In the genomic region with DNA sequence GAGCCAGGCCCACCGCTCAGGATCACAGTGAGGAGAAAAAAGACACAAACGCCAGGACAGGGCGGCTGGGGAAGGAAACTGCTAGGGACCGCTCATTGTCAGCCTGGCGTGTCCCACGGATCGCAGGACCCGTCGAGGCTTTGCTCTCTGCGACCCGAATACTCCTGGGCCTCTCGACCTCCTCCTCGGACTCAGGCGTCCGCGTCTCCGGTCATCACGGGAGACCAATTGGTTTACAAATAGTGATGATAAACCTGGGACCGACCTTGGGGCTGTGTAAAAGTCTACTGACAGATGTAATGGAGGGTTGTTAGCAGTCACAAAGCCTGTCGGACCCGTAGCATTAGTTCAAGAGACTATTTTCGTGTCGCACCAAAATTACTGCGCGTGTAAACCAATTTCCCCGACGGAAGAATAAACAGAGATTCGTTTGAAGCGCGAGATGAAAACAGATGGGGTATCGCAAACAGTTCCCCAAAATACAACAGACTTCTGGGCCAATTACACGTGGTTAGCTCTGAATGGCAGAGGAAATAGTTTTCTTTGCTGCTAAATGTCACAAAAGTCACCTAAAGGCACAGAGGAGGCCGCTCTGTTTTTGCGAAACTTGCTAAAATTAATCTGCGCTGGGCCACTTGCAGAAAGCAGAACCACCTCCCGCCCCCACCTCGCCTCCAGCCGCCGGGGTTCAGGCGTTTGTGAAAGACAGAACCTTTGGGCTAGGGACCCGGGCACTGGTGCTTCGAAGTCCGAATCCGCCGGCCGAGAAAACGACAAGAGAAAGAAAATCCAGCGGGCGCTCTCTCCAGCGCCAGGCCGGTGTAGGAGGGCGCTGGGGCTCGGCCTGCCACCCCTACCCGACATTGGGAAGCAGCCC, we compare ENCODE assay signal across 11 cellular contexts.
DNase-seq lines count a peak whose midpoint lies in the region; ATAC-seq and TF ChIP-seq lines count a peak whose summit lies in the region.
"Had no signal": no experiment of that assay in that cellular context is flagged by ENCODE, and none has a peak within 500 bp of the region (broad histone marks: within the 10 kb centered on the region; RNA-seq: fewer than 3 reads in every experiment).

No MANE protein-coding gene starts in this region.

- peaks cover 5% of the 10 kb centered on the region for H3K4me1 Mint-ChIP-seq in T-helper 2 cell treated with Interferon-gamma antibody and Interleukin-4, amounts not matched to agents 5 μg/mL and 100 μg/mL, for 36 hours (ENCODE audit: low read depth)
- H3K4me1 Mint-ChIP-seq in T-helper 17 cell: peaks cover 16% of the 10 kb centered on the region
- peaks cover 25% of the 10 kb centered on the region for H3K4me1 Mint-ChIP-seq in glutamatergic neuron (ENCODE audit: low read depth, unreplicated experiment)
- peaks cover 14% of the 10 kb centered on the region for H3K4me1 Mint-ChIP-seq in stimulated activated effector memory CD8-positive, alpha-beta T cell treated with anti-CD3 and anti-CD28 coated beads, Interleukin-12 subunit alpha, Interleukin-12 subunit beta, amount 100 ng/mL, for 72 hours

- TF ChIP-seq CTCF in glutamatergic neuron (IDR thresholded peaks at IDR 0.05; ENCODE audit: partially characterized antibody, unreplicated experiment): no peak

- no peaks in the 10 kb centered on the region for H3K9me3 ChIP-seq in T-helper 17 cell (ENCODE audit: control insufficient read depth, low read length, poor library complexity, severe bottlenecking)

- no peak overlapping the region for H3K27ac Mint-ChIP-seq in T-helper 2 cell treated with Interferon-gamma antibody and Interleukin-4, amounts not matched to agents 5 μg/mL and 100 μg/mL, for 36 hours
- H3K27ac Mint-ChIP-seq in T-helper 17 cell (peak overlapping the region; percentile 46), glutamatergic neuron (ENCODE audit: unreplicated experiment) (peak overlapping the region; percentile 11)
- H3K27ac Mint-ChIP-seq in stimulated activated effector memory CD8-positive, alpha-beta T cell treated with anti-CD3 and anti-CD28 coated beads, Interleukin-12 subunit alpha, Interleukin-12 subunit beta, amount 100 ng/mL, for 72 hours: no peak overlapping the region

- ATAC-seq in T-helper 17 cell: no peak
- no peak for ATAC-seq in stimulated activated effector memory CD8-positive, alpha-beta T cell treated with anti-CD3 and anti-CD28 coated beads, Interleukin-12 subunit alpha, Interleukin-12 subunit beta, amount 100 ng/mL, for 72 hours
- ATAC-seq: A549 had no signal

- peaks cover 27% of the 10 kb centered on the region for H3K9me3 Mint-ChIP-seq in T-helper 2 cell treated with Interferon-gamma antibody and Interleukin-4, amounts not matched to agents 5 μg/mL and 100 μg/mL, for 36 hours
- peaks cover 12% of the 10 kb centered on the region for H3K9me3 Mint-ChIP-seq in glutamatergic neuron (ENCODE audit: unreplicated experiment)
- peaks cover 14% of the 10 kb centered on the region for H3K9me3 Mint-ChIP-seq in stimulated activated effector memory CD8-positive, alpha-beta T cell treated with anti-CD3 and anti-CD28 coated beads, Interleukin-12 subunit alpha, Interleukin-12 subunit beta, amount 100 ng/mL, for 72 hours

- peak overlapping the region; percentile 15 for H3K4me3 Mint-ChIP-seq in T-helper 2 cell treated with Interferon-gamma antibody and Interleukin-4, amounts not matched to agents 5 μg/mL and 100 μg/mL, for 36 hours
- H3K4me3 Mint-ChIP-seq in T-helper 17 cell: peak overlapping the region; percentile 66
- H3K4me3 Mint-ChIP-seq in glutamatergic neuron (ENCODE audit: unreplicated experiment): peak overlapping the region; percentile 66
- peak overlapping the region; percentile 38 for H3K4me3 Mint-ChIP-seq in stimulated activated effector memory CD8-positive, alpha-beta T cell treated with anti-CD3 and anti-CD28 coated beads, Interleukin-12 subunit alpha, Interleukin-12 subunit beta, amount 100 ng/mL, for 72 hours

- in situ Hi-C loops in G401 (cut with HindIII; ENCODE audit: low sequenced_read_pairs): no loop called here

- H3K36me3 Mint-ChIP-seq in T-helper 2 cell treated with Interferon-gamma antibody and Interleukin-4, amounts not matched to agents 5 μg/mL and 100 μg/mL, for 36 hours (ENCODE audit: low read depth): peaks cover 9% of the 10 kb centered on the region
- H3K36me3 Mint-ChIP-seq in T-helper 17 cell (ENCODE audit: low read depth) (peaks cover 5% of the 10 kb centered on the region), glutamatergic neuron (ENCODE audit: unreplicated experiment) (peaks cover 28% of the 10 kb centered on the region)
- H3K36me3 Mint-ChIP-seq in stimulated activated effector memory CD8-positive, alpha-beta T cell treated with anti-CD3 and anti-CD28 coated beads, Interleukin-12 subunit alpha, Interleukin-12 subunit beta, amount 100 ng/mL, for 72 hours: peaks cover 6% of the 10 kb centered on the region

- no peak for DNase-seq in T-helper 2 cell treated with Interferon-gamma antibody and Interleukin-4, amounts not matched to agents 5 μg/mL and 100 μg/mL, for 36 hours (ENCODE audit: low spot score)
- DNase-seq in T-helper 2 cell (no peak), T-helper 17 cell (no peak), glutamatergic neuron (peak; percentile 29), NCI-H446 (lab: John Stamatoyannopoulos, UW) (no peak), NCI-H69 (lab: John Stamatoyannopoulos, UW) (no peak), G401 (ENCODE audit: low spot score) (no peak)
- no peak for DNase-seq in stimulated activated effector memory CD8-positive, alpha-beta T cell treated with anti-CD3 and anti-CD28 coated beads, Interleukin-12 subunit alpha, Interleukin-12 subunit beta, amount 100 ng/mL, for 72 hours (ENCODE audit: low spot score in 2 of 2)
- DNase-seq: MV-4-11, NCI-H510A had no signal

- H3K27me3 Mint-ChIP-seq in T-helper 2 cell treated with Interferon-gamma antibody and Interleukin-4, amounts not matched to agents 5 μg/mL and 100 μg/mL, for 36 hours (ENCODE audit: low read depth): peaks cover 75% of the 10 kb centered on the region
- peaks cover 60% of the 10 kb centered on the region for H3K27me3 Mint-ChIP-seq in T-helper 17 cell
- peaks cover 17% of the 10 kb centered on the region for H3K27me3 Mint-ChIP-seq in glutamatergic neuron (ENCODE audit: unreplicated experiment)

Comparison
In these comparisons a context has a peak if more than half of its experiments do, and no peak if none do; other contexts are left out.
1. H3K27ac Mint-ChIP-seq: peak in T-helper 17 cell (single experiment) and glutamatergic neuron (single experiment); none in T-helper 2 cell treated with Interferon-gamma antibody and Interleukin-4, amounts not matched to agents 5 μg/mL and 100 μg/mL, for 36 hours (single experiment) and stimulated activated effector memory CD8-positive, alpha-beta T cell treated with anti-CD3 and anti-CD28 coated beads, Interleukin-12 subunit alpha, Interleukin-12 subunit beta, amount 100 ng/mL, for 72 hours (single experiment).
2. H3K4me3 Mint-ChIP-seq: peak in every context shown above with its lines; median percentile 66 in T-helper 17 cell; 66 in glutamatergic neuron; 38 in stimulated activated effector memory CD8-positive, alpha-beta T cell treated with anti-CD3 and anti-CD28 coated beads, Interleukin-12 subunit alpha, Interleukin-12 subunit beta, amount 100 ng/mL, for 72 hours; 15 in T-helper 2 cell treated with Interferon-gamma antibody and Interleukin-4, amounts not matched to agents 5 μg/mL and 100 μg/mL, for 36 hours.